ENCODE assay signal across 8 cellular contexts in the genomic region with DNA sequence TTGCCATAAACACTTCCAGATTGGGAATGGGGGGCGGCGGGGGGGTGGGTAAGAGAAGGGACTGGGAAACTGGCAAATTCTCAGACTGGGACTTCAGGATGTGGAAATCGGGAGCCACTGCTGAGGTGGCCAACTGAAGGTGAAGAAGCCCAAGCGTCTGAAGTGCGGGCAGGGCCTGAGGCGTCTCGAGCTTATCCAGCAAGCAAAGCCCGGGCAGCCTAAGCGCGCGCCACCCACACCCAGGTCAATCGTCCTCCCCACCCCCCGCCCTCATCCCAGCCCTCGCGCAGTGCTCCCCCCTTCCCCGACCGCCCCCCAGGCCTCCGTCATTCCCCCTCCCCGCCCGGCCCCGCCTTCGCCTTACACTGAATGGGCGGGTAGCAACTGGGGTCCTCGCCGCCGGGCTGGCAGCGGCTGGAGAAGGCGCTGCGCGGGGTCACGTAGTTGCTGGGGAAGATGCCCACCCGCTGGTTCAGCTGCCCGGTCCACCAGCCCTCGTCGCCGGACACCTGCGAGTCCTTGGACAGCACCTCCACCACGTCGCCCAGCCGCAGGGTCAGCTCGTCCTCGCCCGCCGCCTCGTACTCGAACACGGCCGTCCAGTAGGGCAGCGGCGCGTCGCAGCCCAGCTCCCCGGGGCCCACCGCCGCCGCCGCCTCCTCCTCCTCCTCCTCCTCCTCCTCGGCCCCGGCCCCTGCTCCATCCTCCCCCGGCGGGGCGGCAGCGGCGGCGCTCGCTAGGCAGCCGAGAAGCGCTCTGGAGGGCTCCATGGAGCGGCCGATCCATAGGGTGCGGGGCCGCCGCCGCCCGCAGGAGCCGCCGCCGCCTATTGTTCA. TPM values are rescaled to one million over a fixed set of nuclear protein-coding genes. Genes with fewer than 3 reads are reported as not detected.
A peak's percentile ranks its signal among the peaks of the same experiment; 100 is the strongest.
DNase-seq lines count a peak whose midpoint lies in the region; ATAC-seq and TF ChIP-seq lines count a peak whose summit lies in the region.

No MANE protein-coding gene starts in this region.

- in situ Hi-C loops in GM13977 (cut with MboI; ENCODE audit: low pct_unique_long_range_greater_than_20kb, low sequenced_read_pairs, unreplicated experiment) = no loop called here

- no peak for TF ChIP-seq EP300 in ovary (IDR thresholded peaks at IDR 0.05)

- TF ChIP-seq CTCF in GM13977 (IDR thresholded peaks at IDR 0.05; ENCODE audit: extremely low read depth, insufficient read depth, missing control alignments) = no peak
- no peak for TF ChIP-seq CTCF in fibroblast of mammary gland (conservative IDR thresholded peaks at IDR 0.05; ENCODE audit: control insufficient read depth, insufficient read depth, low read depth, low read length)
- TF ChIP-seq CTCF in ovary (IDR thresholded peaks at IDR 0.05) = no peak

- TF ChIP-seq POLR2A in ovary (IDR thresholded peaks at IDR 0.05) = no peak

- H3K4me3 ChIP-seq in fibroblast of mammary gland (ENCODE audit: control insufficient read depth, low read depth, low read length) (peak overlapping the region; percentile 22), ovary (peak overlapping the region; percentile 56)

- ATAC-seq in HG02588 (IDR thresholded peaks at IDR 0.05; ENCODE audit: unreplicated experiment) = peak; percentile 26

- no peaks in the 10 kb centered on the region for H3K9me3 ChIP-seq in ovary

- no peaks in the 10 kb centered on the region for H3K27me3 ChIP-seq in ovary

- H3K4me1 ChIP-seq in ovary (ENCODE audit: insufficient read depth) = no peaks in the 10 kb centered on the region

- peak; percentile 56 for DNase-seq in GM13977 (ENCODE audit: low spot score)
- DNase-seq in NCI-H2171 (lab: John Stamatoyannopoulos, UW) = peak; percentile 37
- DNase-seq in activated T-cell treated with anti-CD3 and anti-CD28 coated beads, Interleukin-2, amount 50 U/mL, for 1 hour = peak; percentile 55
- DNase-seq in fibroblast of mammary gland (ENCODE audit: low read depth) = no peak
- DNase-seq in ovary = peak; percentile 24 to 52 (median 47)
- DNase-seq in NOMO-1 (lab: John Stamatoyannopoulos, UW; ENCODE audit: unreplicated experiment in 2 of 2) = no peak
- DNase-seq in COLO829 (ENCODE audit: low spot score) = no peak

- WGBS in ovary, 3 donors = 1% methylated on average over 26 to 78 of the region's 78 CpGs

- no peaks in the 10 kb centered on the region for H3K36me3 ChIP-seq in ovary

- intact Hi-C loops in ovary (cut with DNase I) = no loop called here

- peak overlapping the region; percentile 57 to 70 for H3K27ac ChIP-seq in ovary

RNA-seq across cellular contexts. Expression of a gene that starts 0.7 kb away (rescaled TPM):
- 1 to 10 TPM in 6 of 7 donors, under 1 TPM in 1; 0.95 to 3.7 (median 2.0) TPM for total RNA-seq in ovary
- polyA plus RNA-seq in ovary = 1 to 10 TPM in 1 of 2 donors, under 1 TPM in 1; 0.80 to 1.6 TPM

Comparison
In these comparisons a context has a peak if more than half of its experiments do, and no peak if none do; other contexts are left out.
1. DNase-seq: peak in GM13977 (single experiment), NCI-H2171 (single experiment), activated T-cell treated with anti-CD3 and anti-CD28 coated beads, Interleukin-2, amount 50 U/mL, for 1 hour (single experiment) and ovary (5 of 5); none in fibroblast of mammary gland (single experiment), NOMO-1 (0 of 2) and COLO829 (single experiment).